In genomic region chr1:23567629-23567995, GRCh38 we compare ENCODE assay signal across 8 cellular contexts. TPM values are rescaled to one million over a fixed set of nuclear protein-coding genes. Genes with fewer than 3 reads are reported as not detected.
A peak's percentile ranks its signal among the peaks of the same experiment; 100 is the strongest.
DNase-seq lines count a peak whose midpoint lies in the region; ATAC-seq and TF ChIP-seq lines count a peak whose summit lies in the region.

No MANE protein-coding gene starts in this region.

- peak overlapping the region; percentile 86 to 99 (median 91) for H3K27ac ChIP-seq in heart right ventricle

- H3K9me3 ChIP-seq in heart right ventricle, result no peaks in the 10 kb centered on the region

- H3K4me3 ChIP-seq in WI38 (ENCODE audit: low read depth, low read length), result peak overlapping the region; percentile 59
- peak overlapping the region in 9 of 10 donors; percentile 43 to 74 (median 67) for H3K4me3 ChIP-seq in heart right ventricle

- H3K27me3 ChIP-seq in heart right ventricle, result peaks cover 0 to 34% (median 0%) of the 10 kb centered on the region in 7 donors

- intact Hi-C loops in heart right ventricle (cut with DNase I) (no loop called here), sciatic nerve (cut with DNase I) (no loop called here)

- no peaks in the 10 kb centered on the region for H3K36me3 ChIP-seq in heart right ventricle

- DNase-seq in DMS53 (lab: John Stamatoyannopoulos, UW) (peak; percentile 67), heart right ventricle (no peak), sciatic nerve (ENCODE audit: low spot score) (no peak), SIG-M5 treated with dmso at 0.1 percent for 504 hours (lab: John Stamatoyannopoulos, UW; ENCODE audit: unreplicated experiment) (no peak), NCI-H2081 treated with DMSO at 0.1 percent for 48 hours (lab: John Stamatoyannopoulos, UW) (no peak), NCI-H226 (no peak)

- TF ChIP-seq CTCF in WI38 (IDR thresholded peaks at IDR 0.05; ENCODE audit: low read depth, low read length) (no peak), heart right ventricle (IDR thresholded peaks at IDR 0.05) (no peak)

- 68 to 69% methylated on average over 15 of the region's 15 CpGs for WGBS in heart right ventricle, 2 donors

- ATAC-seq in heart right ventricle (peak in 7 of 8 donors; percentile 3 to 32 (median 9)), sciatic nerve (peak; percentile 5), GM21447 (IDR thresholded peaks at IDR 0.05; ENCODE audit: unreplicated experiment) (no peak)

- H3K4me1 ChIP-seq in heart right ventricle, result peaks cover 7 to 49% (median 30%) of the 10 kb centered on the region in 9 donors

RNA-seq across cellular contexts. Expression of gene ID3, which starts 8.3 kb away (rescaled TPM):
- total RNA-seq in heart right ventricle (100 to 1,000 TPM in 3 of 10 donors, 10 to 100 TPM in 7; 44.7 to 148 (median 83.4) TPM), sciatic nerve (289 TPM)
- 100 to 1,000 TPM in 1 of 2 donors, 10 to 100 TPM in 1; 73.6 to 217 TPM for polyA plus RNA-seq in heart right ventricle

RNA-seq across cellular contexts. Expression of gene E2F2, which starts 36.6 kb away (rescaled TPM):
- 1 to 10 TPM in 1 of 10 donors, under 1 TPM in 8, not detected in 1; 0.04 to 2.3 (median 0.17) TPM for total RNA-seq in heart right ventricle
- polyA plus RNA-seq in heart right ventricle, result under 1 TPM in 1 of 2 donors, not detected in 1; 0.06 TPM
- 2.1 TPM for total RNA-seq in sciatic nerve
